ENCODE assay signal across 1 cellular context in the genomic region with DNA sequence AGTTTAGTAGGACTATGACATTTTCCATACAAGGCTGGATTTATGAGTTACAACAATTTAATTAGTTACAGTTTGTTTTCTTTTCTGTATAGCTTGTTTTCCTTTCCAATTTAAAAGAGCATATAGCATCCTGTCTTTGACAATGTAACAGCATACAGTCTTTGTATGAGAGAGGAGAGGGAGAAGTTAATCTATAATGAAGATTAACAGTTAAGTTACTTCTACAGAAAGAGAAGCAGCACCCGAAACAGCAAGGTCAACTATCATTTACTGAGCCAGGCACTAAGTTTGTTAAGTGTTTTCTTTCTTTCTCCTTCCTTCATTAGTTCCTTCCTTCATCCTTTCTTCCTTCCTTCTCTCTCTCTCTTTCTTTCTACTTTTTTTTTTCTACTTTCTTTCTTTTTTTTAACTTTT.
TF ChIP-seq lines count a peak whose summit lies in the region.

No MANE protein-coding gene starts in this region.

TF ChIP-seq in HEK293, 187 proteins besides CTCF, POLR2A, EP300 and RAD21 (continued from another document and continues in another):
- TF ChIP-seq, protein P1, sequence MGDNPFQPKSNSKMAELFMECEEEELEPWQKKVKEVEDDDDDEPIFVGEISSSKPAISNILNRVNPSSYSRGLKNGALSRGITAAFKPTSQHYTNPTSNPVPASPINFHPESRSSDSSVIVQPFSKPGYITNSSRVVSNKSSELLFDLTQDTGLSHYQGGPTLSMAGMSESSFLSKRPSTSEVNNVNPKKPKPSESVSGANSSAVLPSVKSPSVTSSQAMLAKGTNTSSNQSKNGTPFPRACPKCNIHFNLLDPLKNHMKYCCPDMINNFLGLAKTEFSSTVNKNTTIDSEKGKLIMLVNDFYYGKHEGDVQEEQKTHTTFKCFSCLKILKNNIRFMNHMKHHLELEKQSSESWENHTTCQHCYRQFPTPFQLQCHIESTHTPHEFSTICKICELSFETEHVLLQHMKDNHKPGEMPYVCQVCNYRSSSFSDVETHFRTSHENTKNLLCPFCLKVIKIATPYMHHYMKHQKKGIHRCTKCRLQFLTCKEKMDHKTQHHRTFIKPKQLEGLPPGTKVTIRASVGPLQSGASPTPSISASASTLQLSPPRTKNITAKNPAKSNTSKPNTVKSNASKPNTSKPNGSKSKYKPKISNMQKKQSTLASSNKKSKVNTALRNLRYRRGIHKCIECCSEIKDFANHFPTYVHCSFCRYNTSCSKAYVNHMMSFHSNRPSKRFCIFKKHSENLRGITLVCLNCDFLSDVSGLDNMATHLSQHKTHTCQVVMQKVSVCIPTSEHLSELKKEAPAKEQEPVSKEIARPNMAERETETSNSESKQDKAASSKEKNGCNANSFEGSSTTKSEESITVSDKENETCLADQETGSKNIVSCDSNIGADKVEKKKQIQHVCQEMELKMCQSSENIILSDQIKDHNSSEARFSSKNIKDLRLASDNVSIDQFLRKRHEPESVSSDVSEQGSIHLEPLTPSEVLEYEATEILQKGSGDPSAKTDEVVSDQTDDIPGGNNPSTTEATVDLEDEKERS (tag by site-specific recombination; IDR thresholded peaks at IDR 0.05), result no peak
- TF ChIP-seq ZNF112 (tag by site-specific recombination; IDR thresholded peaks at IDR 0.05) (no peak), ZNF660 (tag by site-specific recombination; IDR thresholded peaks at IDR 0.05) (no peak), SCRT1 (tag by site-specific recombination; IDR thresholded peaks at IDR 0.05; ENCODE audit: borderline replicate concordance) (no peak; the same call in 1 of the 2 replicates), KLF9 (tag by site-specific recombination; IDR thresholded peaks at IDR 0.05; ENCODE audit: low read depth) (no peak), ZNF366 (tag by site-specific recombination; conservative IDR thresholded peaks at IDR 0.05) (peak; percentile 93), ZNF785 (tag by site-specific recombination; IDR thresholded peaks at IDR 0.05) (no peak), ZNF239 (tag by site-specific recombination; IDR thresholded peaks at IDR 0.05) (no peak), ZSCAN30 (tag by site-specific recombination; IDR thresholded peaks at IDR 0.05) (peak; percentile 53; the same call in 1 of the 2 replicates), ZXDB (tag by site-specific recombination; IDR thresholded peaks at IDR 0.05) (no peak; the same call in none of the 2 replicates), ZNF335 (tag by site-specific recombination; conservative IDR thresholded peaks at IDR 0.05) (no peak; the same call in 1 of the 2 replicates), ZNF670 (tag by site-specific recombination; IDR thresholded peaks at IDR 0.05; ENCODE audit: low read depth) (no peak), ZNF121 (tag by site-specific recombination; IDR thresholded peaks at IDR 0.05) (no peak), ZNF768 (tag by site-specific recombination; IDR thresholded peaks at IDR 0.05) (no peak), SETDB1 (IDR thresholded peaks at IDR 0.05; ENCODE audit: insufficient read length, low read length) (no peak), BCL11A (tag by site-specific recombination; IDR thresholded peaks at IDR 0.05; ENCODE audit: low read depth) (no peak; the same call in none of the 2 replicates), ZNF140 (tag by site-specific recombination; IDR thresholded peaks at IDR 0.05) (no peak), ZNF341 (tag by site-specific recombination; IDR thresholded peaks at IDR 0.05; ENCODE audit: low read depth) (no peak; the same call in 1 of the 2 replicates), ZNF311 (tag by site-specific recombination; IDR thresholded peaks at IDR 0.05; ENCODE audit: borderline replicate concordance) (no peak), ZNF2 (tag by site-specific recombination; IDR thresholded peaks at IDR 0.05) (0 out of 2 replicates have a peak, but pooled peaks have one; percentile 82), ZNF529 (tag by site-specific recombination; IDR thresholded peaks at IDR 0.05; ENCODE audit: insufficient replicate concordance) (no peak), ZNF138 (tag by site-specific recombination; IDR thresholded peaks at IDR 0.05; ENCODE audit: borderline replicate concordance) (no peak), ZNF558 (tag by site-specific recombination; IDR thresholded peaks at IDR 0.05) (no peak), KLF10 (tag by site-specific recombination; IDR thresholded peaks at IDR 0.05) (no peak; the same call in none of the 2 replicates), GLI4 (tag by site-specific recombination; IDR thresholded peaks at IDR 0.05) (no peak), ZNF324 (tag by site-specific recombination; IDR thresholded peaks at IDR 0.05) (no peak), ZNF266 (tag by site-specific recombination; IDR thresholded peaks at IDR 0.05; ENCODE audit: low read depth) (no peak), ZNF133 (tag by site-specific recombination; IDR thresholded peaks at IDR 0.05) (no peak), ZIC2 (tag by site-specific recombination; IDR thresholded peaks at IDR 0.05) (no peak), EGR2 (tag by site-specific recombination; IDR thresholded peaks at IDR 0.05; ENCODE audit: low read depth) (no peak), ZNF292 (tag by site-specific recombination; IDR thresholded peaks at IDR 0.05; ENCODE audit: borderline replicate concordance, low read depth) (no peak), ZNF274 (IDR thresholded peaks at IDR 0.05; ENCODE audit: low read length) (no peak), ZNF274 (tag by site-specific recombination; IDR thresholded peaks at IDR 0.05; ENCODE audit: borderline replicate concordance) (no peak), ZNF174 (tag by site-specific recombination; IDR thresholded peaks at IDR 0.05) (no peak)
- TF ChIP-seq, protein P2, sequence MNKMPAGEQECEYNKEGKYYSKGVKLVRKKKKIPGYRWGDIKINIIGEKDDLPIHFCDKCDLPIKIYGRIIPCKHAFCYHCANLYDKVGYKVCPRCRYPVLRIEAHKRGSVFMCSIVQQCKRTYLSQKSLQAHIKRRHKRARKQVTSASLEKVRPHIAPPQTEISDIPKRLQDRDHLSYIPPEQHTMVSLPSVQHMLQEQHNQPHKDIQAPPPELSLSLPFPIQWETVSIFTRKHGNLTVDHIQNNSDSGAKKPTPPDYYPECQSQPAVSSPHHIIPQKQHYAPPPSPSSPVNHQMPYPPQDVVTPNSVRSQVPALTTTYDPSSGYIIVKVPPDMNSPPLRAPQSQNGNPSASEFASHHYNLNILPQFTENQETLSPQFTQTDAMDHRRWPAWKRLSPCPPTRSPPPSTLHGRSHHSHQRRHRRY (tag by site-specific recombination; IDR thresholded peaks at IDR 0.05), result no peak
- TF ChIP-seq, protein P3, sequence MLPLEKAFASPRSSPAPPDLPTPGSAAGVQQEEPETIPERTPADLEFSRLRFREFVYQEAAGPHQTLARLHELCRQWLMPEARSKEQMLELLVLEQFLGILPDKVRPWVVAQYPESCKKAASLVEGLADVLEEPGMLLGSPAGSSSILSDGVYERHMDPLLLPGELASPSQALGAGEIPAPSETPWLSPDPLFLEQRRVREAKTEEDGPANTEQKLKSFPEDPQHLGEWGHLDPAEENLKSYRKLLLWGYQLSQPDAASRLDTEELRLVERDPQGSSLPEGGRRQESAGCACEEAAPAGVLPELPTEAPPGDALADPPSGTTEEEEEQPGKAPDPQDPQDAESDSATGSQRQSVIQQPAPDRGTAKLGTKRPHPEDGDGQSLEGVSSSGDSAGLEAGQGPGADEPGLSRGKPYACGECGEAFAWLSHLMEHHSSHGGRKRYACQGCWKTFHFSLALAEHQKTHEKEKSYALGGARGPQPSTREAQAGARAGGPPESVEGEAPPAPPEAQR (tag by site-specific recombination; IDR thresholded peaks at IDR 0.05), result no peak
- TF ChIP-seq, protein P4, sequence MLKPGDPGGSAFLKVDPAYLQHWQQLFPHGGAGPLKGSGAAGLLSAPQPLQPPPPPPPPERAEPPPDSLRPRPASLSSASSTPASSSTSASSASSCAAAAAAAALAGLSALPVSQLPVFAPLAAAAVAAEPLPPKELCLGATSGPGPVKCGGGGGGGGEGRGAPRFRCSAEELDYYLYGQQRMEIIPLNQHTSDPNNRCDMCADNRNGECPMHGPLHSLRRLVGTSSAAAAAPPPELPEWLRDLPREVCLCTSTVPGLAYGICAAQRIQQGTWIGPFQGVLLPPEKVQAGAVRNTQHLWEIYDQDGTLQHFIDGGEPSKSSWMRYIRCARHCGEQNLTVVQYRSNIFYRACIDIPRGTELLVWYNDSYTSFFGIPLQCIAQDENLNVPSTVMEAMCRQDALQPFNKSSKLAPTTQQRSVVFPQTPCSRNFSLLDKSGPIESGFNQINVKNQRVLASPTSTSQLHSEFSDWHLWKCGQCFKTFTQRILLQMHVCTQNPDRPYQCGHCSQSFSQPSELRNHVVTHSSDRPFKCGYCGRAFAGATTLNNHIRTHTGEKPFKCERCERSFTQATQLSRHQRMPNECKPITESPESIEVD (tag by site-specific recombination; IDR thresholded peaks at IDR 0.05), result no peak; the same call in 1 of the 2 replicates
- TF ChIP-seq, protein P5, sequence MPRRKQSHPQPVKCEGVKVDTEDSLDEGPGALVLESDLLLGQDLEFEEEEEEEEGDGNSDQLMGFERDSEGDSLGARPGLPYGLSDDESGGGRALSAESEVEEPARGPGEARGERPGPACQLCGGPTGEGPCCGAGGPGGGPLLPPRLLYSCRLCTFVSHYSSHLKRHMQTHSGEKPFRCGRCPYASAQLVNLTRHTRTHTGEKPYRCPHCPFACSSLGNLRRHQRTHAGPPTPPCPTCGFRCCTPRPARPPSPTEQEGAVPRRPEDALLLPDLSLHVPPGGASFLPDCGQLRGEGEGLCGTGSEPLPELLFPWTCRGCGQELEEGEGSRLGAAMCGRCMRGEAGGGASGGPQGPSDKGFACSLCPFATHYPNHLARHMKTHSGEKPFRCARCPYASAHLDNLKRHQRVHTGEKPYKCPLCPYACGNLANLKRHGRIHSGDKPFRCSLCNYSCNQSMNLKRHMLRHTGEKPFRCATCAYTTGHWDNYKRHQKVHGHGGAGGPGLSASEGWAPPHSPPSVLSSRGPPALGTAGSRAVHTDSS (tag by site-specific recombination; IDR thresholded peaks at IDR 0.05), result no peak
- TF ChIP-seq, protein P6, sequence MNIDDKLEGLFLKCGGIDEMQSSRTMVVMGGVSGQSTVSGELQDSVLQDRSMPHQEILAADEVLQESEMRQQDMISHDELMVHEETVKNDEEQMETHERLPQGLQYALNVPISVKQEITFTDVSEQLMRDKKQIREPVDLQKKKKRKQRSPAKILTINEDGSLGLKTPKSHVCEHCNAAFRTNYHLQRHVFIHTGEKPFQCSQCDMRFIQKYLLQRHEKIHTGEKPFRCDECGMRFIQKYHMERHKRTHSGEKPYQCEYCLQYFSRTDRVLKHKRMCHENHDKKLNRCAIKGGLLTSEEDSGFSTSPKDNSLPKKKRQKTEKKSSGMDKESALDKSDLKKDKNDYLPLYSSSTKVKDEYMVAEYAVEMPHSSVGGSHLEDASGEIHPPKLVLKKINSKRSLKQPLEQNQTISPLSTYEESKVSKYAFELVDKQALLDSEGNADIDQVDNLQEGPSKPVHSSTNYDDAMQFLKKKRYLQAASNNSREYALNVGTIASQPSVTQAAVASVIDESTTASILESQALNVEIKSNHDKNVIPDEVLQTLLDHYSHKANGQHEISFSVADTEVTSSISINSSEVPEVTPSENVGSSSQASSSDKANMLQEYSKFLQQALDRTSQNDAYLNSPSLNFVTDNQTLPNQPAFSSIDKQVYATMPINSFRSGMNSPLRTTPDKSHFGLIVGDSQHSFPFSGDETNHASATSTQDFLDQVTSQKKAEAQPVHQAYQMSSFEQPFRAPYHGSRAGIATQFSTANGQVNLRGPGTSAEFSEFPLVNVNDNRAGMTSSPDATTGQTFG (tag by site-specific recombination; IDR thresholded peaks at IDR 0.05; ENCODE audit: borderline replicate concordance), result 0 out of 2 replicates have a peak, but pooled peaks have one; percentile 34
- TF ChIP-seq, protein P7, sequence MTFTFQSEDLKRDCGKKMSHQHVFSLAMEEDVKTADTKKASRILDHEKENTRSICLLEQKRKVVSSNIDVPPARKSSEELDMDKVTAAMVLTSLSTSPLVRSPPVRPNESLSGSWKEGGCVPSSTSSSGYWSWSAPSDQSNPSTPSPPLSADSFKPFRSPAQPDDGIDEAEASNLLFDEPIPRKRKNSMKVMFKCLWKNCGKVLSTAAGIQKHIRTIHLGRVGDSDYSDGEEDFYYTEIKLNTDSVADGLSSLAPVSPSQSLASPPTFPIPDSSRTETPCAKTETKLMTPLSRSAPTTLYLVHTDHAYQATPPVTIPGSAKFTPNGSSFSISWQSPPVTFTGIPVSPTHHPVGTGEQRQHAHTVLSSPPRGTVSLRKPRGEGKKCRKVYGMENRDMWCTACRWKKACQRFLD (tag by site-specific recombination; IDR thresholded peaks at IDR 0.05), result no peak
- TF ChIP-seq, protein P8, sequence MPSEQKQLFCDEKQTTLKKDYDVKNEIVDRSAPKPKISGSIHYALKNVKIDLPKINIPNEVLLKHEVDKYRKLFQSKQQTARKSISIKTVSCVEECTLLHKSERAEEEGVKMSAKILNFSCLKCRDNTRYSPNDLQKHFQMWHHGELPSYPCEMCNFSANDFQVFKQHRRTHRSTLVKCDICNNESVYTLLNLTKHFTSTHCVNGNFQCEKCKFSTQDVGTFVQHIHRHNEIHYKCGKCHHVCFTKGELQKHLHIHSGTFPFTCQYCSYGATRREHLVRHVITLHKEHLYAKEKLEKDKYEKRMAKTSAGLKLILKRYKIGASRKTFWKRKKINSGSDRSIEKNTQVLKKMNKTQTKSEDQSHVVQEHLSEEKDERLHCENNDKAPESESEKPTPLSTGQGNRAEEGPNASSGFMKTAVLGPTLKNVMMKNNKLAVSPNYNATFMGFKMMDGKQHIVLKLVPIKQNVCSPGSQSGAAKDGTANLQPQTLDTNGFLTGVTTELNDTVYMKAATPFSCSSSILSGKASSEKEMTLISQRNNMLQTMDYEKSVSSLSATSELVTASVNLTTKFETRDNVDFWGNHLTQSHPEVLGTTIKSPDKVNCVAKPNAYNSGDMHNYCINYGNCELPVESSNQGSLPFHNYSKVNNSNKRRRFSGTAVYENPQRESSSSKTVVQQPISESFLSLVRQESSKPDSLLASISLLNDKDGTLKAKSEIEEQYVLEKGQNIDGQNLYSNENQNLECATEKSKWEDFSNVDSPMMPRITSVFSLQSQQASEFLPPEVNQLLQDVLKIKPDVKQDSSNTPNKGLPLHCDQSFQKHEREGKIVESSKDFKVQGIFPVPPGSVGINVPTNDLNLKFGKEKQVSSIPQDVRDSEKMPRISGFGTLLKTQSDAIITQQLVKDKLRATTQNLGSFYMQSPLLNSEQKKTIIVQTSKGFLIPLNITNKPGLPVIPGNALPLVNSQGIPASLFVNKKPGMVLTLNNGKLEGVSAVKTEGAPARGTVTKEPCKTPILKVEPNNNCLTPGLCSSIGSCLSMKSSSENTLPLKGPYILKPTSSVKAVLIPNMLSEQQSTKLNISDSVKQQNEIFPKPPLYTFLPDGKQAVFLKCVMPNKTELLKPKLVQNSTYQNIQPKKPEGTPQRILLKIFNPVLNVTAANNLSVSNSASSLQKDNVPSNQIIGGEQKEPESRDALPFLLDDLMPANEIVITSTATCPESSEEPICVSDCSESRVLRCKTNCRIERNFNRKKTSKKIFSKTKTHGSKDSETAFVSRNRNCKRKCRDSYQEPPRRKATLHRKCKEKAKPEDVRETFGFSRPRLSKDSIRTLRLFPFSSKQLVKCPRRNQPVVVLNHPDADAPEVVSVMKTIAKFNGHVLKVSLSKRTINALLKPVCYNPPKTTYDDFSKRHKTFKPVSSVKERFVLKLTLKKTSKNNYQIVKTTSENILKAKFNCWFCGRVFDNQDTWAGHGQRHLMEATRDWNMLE (tag by site-specific recombination; conservative IDR thresholded peaks at IDR 0.05; ENCODE audit: low read depth), result no peak; the same call in 1 of the 2 replicates
- TF ChIP-seq, protein P9, sequence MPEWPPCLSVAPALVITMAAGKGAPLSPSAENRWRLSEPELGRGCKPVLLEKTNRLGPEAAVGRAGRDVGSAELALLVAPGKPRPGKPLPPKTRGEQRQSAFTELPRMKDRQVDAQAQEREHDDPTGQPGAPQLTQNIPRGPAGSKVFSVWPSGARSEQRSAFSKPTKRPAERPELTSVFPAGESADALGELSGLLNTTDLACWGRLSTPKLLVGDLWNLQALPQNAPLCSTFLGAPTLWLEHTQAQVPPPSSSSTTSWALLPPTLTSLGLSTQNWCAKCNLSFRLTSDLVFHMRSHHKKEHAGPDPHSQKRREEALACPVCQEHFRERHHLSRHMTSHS (tag by site-specific recombination; IDR thresholded peaks at IDR 0.05), result no peak
